ENCODE assay signal across 26 cellular contexts in genomic region chr6:83917001-83917400, GRCh38.
"Had no signal": no experiment of that assay in that cellular context is flagged by ENCODE, and none has a peak within 500 bp of the region (broad histone marks: within the 10 kb centered on the region; RNA-seq: fewer than 3 reads in every experiment).

No MANE protein-coding gene starts in this region.

- H3K9me3 ChIP-seq: breast epithelium, heart left ventricle, ovary, right lobe of liver, suprapubic skin, tibial artery, upper lobe of right lung had no signal

- H3K27ac ChIP-seq: breast epithelium, foreskin keratinocyte, heart left ventricle, ovary, right lobe of liver, skin epidermis, suprapubic skin, tibial artery, upper lobe of right lung, VCaP had no signal

- H3K4me1 ChIP-seq: breast epithelium, foreskin keratinocyte, right lobe of liver, suprapubic skin, upper lobe of right lung had no signal

- ATAC-seq: foreskin keratinocyte; heart left ventricle; naive thymus-derived CD4-positive, alpha-beta T cell; right lobe of liver; stimulated activated naive B cell treated with anti-CD40 and anti-IgM and Interleukin-4, amounts not matched to agents 10 μg/mL and 1 μg/mL and 100 μg/mL, for 72 hours; upper lobe of right lung had no signal

- H3K27me3 ChIP-seq: breast epithelium, foreskin keratinocyte, heart left ventricle, ovary, right lobe of liver, suprapubic skin, tibial artery, upper lobe of right lung had no signal

- H3K36me3 ChIP-seq: breast epithelium, ovary, right lobe of liver had no signal

- H3K4me3 ChIP-seq: breast epithelium, heart left ventricle, ovary, right lobe of liver, skin epidermis, suprapubic skin, tibial artery, upper lobe of right lung had no signal

- DNase-seq: activated CD4-positive, alpha-beta T cell treated with anti-CD3 and anti-CD28 coated beads for 4 hours; activated CD4-positive, alpha-beta T cell treated with anti-CD3 and anti-CD28 coated beads, Interleukin-2, amount 50 U/mL, for 4 hours; activated CD8-positive, alpha-beta memory T cell treated with anti-CD3 and anti-CD28 coated beads for 24 hours; activated gamma-delta T cell; activated naive CD4-positive, alpha-beta T cell treated with anti-CD3 and anti-CD28 coated beads, Interleukin-2, amount 10 ng/mL, durations not matched to agents 7 days and 5 days; activated naive CD8-positive, alpha-beta T cell treated with anti-CD3 and anti-CD28 coated beads, Interleukin-2, amount 10 ng/mL, durations not matched to agents 7 days and 5 days; amniotic stem cell; central memory CD4-positive, alpha-beta T cell; foreskin keratinocyte; heart left ventricle; hypothalamus; immature natural killer cell; kidney; midbrain; naive thymus-derived CD4-positive, alpha-beta T cell; ovary; right lobe of liver; stimulated activated CD4-positive, alpha-beta T cell treated with anti-CD3 and anti-CD28 coated beads, Interleukin-4, amount 100 ng/mL, for 4 hours; stimulated activated CD8-positive, alpha-beta memory T cell treated with anti-CD3 and anti-CD28 coated beads, Interleukin-4, amount 100 ng/mL, for 48 hours; stimulated activated naive B cell treated with anti-CD40 and anti-IgM and Interleukin-4, amounts not matched to agents 10 μg/mL and 1 μg/mL and 100 μg/mL, for 72 hours; tibial artery; upper lobe of right lung had no signal
